ENCODE assay signal across 9 cellular contexts in genomic region chr2:8457092-8457481, GRCh38.
DNase-seq lines count a peak whose midpoint lies in the region; ATAC-seq and TF ChIP-seq lines count a peak whose summit lies in the region.
"Had no signal": no experiment of that assay in that cellular context is flagged by ENCODE, and none has a peak within 500 bp of the region (broad histone marks: within the 10 kb centered on the region; RNA-seq: fewer than 3 reads in every experiment).

No MANE protein-coding gene starts in this region.

- H3K27me3 Mint-ChIP-seq in type B pancreatic cell, result no peaks in the 10 kb centered on the region

- H3K36me3 ChIP-seq in heart right ventricle, result no peaks in the 10 kb centered on the region
- no peaks in the 10 kb centered on the region for H3K36me3 ChIP-seq in esophagus muscularis mucosa
- H3K36me3 ChIP-seq: uterus had no signal

- 31% methylated on average over 34 to 41 of the region's 41 CpGs for WGBS in heart right ventricle, 2 donors
- WGBS in esophagus muscularis mucosa, result 54% methylated on average over 4 of the region's 41 CpGs

- peaks cover 52% of the 10 kb centered on the region for H3K4me1 Mint-ChIP-seq in type B pancreatic cell (ENCODE audit: unreplicated experiment)

- H3K27me3 ChIP-seq in heart right ventricle, result peaks cover 0 to 33% (median 24%) of the 10 kb centered on the region in 7 donors
- peaks cover 0 to 30% (median 0%) of the 10 kb centered on the region in 4 donors for H3K27me3 ChIP-seq in esophagus muscularis mucosa
- H3K27me3 ChIP-seq: uterus had no signal

- H3K27ac Mint-ChIP-seq in type B pancreatic cell, result peak overlapping the region; percentile 87

- H3K4me1 ChIP-seq in heart right ventricle, result peaks cover 0 to 27% (median 0%) of the 10 kb centered on the region in 9 donors
- peaks cover 0 to 12% (median 10%) of the 10 kb centered on the region in 4 donors for H3K4me1 ChIP-seq in esophagus muscularis mucosa
- H3K4me1 ChIP-seq: uterus had no signal

- DNase-seq in heart right ventricle, result no peak
- DNase-seq in left ventricle myocardium superior, result no peak
- peak in 3 of 5 experiments; percentile 20 to 41 (median 38) for DNase-seq in T-helper 2 cell
- DNase-seq in esophagus muscularis mucosa (ENCODE audit: extremely low spot score), result no peak
- no peak for DNase-seq in type B pancreatic cell (ENCODE audit: extremely low spot score, unreplicated experiment)
- DNase-seq in HCEC 1CT, result no peak
- DNase-seq: uterus had no signal

- ATAC-seq in heart right ventricle (peak in 2 of 8 donors; percentile 14 to 52), left ventricle myocardium superior (no peak), HG03469 (IDR thresholded peaks at IDR 0.05; ENCODE audit: unreplicated experiment) (no peak), GM19452 (IDR thresholded peaks at IDR 0.05; ENCODE audit: unreplicated experiment) (no peak)

- peak overlapping the region; percentile 82 for H3K4me3 Mint-ChIP-seq in type B pancreatic cell

- peak overlapping the region in 6 of 10 donors; percentile 8 to 35 (median 20) for H3K4me3 ChIP-seq in heart right ventricle
- H3K4me3 ChIP-seq in esophagus muscularis mucosa, result peak overlapping the region in 3 of 4 donors; percentile 13 to 22 (median 16)
- H3K4me3 ChIP-seq: uterus had no signal

- no peaks in the 10 kb centered on the region for H3K36me3 Mint-ChIP-seq in type B pancreatic cell

- TF ChIP-seq POLR2A in esophagus muscularis mucosa (IDR thresholded peaks at IDR 0.05; ENCODE audit: low read depth), result no peak

- H3K27ac ChIP-seq in heart right ventricle, result peak overlapping the region in 1 of 10 donors; percentile 36
- H3K27ac ChIP-seq in esophagus muscularis mucosa (replicated peaks in 1 of 4), result no peak overlapping the region
- H3K27ac ChIP-seq: uterus had no signal

- intact Hi-C loops in heart right ventricle (cut with DNase I), result no loop called here
- intact Hi-C loops in left ventricle myocardium superior (cut with micrococcal nuclease), result no loop called here
- intact Hi-C loops in esophagus muscularis mucosa (cut with DNase I), result no loop called here

- TF ChIP-seq CTCF in heart right ventricle (IDR thresholded peaks at IDR 0.05), result no peak
- TF ChIP-seq CTCF in esophagus muscularis mucosa (IDR thresholded peaks at IDR 0.05), result no peak
- no peak for TF ChIP-seq CTCF in type B pancreatic cell (conservative IDR thresholded peaks at IDR 0.05)

- H3K9me3 ChIP-seq in heart right ventricle (no peaks in the 10 kb centered on the region), esophagus muscularis mucosa (no peaks in the 10 kb centered on the region)
- H3K9me3 ChIP-seq: uterus had no signal

- H3K9me3 Mint-ChIP-seq in type B pancreatic cell, result no peaks in the 10 kb centered on the region

- no peak for TF ChIP-seq EP300 in esophagus muscularis mucosa (IDR thresholded peaks at IDR 0.05)

Comparison
In these comparisons a context has a peak if more than half of its experiments do, and no peak if none do; other contexts are left out.
1. DNase-seq: peak in T-helper 2 cell (3 of 5); none in heart right ventricle (0 of 2), left ventricle myocardium superior (single experiment), esophagus muscularis mucosa (single experiment), type B pancreatic cell (single experiment) and HCEC 1CT (single experiment).